In genomic region chr21:45596704-45597318, GRCh38 we compare ENCODE assay signal across 8 cellular contexts. TPM values are rescaled to one million over a fixed set of nuclear protein-coding genes. Genes with fewer than 3 reads are reported as not detected.
DNase-seq lines count a peak whose midpoint lies in the region; ATAC-seq and TF ChIP-seq lines count a peak whose summit lies in the region.

No MANE protein-coding gene starts in this region.

- H3K4me3 Mint-ChIP-seq in T-helper 17 cell: no peak overlapping the region

- H3K27ac ChIP-seq in KMS-11 (no peak overlapping the region), adrenal gland (no peak overlapping the region)

- ATAC-seq in T-helper 17 cell (peak; percentile 65), GM21526 (IDR thresholded peaks at IDR 0.05; ENCODE audit: low FRiP score, unreplicated experiment) (no peak)

- H3K9ac ChIP-seq in KMS-11: no peak overlapping the region

- DNase-seq in ELF-1 (ENCODE audit: low read depth, low spot score): peak; percentile 73
- peak; percentile 70 to 87 (median 75) for DNase-seq in T-helper 17 cell
- peak; percentile 68 to 90 (median 80) for DNase-seq in adrenal gland
- peak in 27 of 51 donors; percentile 1 to 64 (median 30) for DNase-seq in hypothalamus (lab: John Stamatoyannopoulos, UW)
- peak; percentile 59 to 81 for DNase-seq in stimulated activated CD4-positive, alpha-beta T cell treated with anti-CD3 and anti-CD28 coated beads, Interleukin-12 subunit alpha, Interleukin-12 subunit beta, amount 100 ng/mL, for 24 hours (ENCODE audit: low read depth in 2 of 2)
- no peak for DNase-seq in GF-D8 (lab: John Stamatoyannopoulos, UW)

- no peaks in the 10 kb centered on the region for H4K20me1 ChIP-seq in KMS-11 (ENCODE audit: insufficient read depth)

- WGBS in adrenal gland, 4 donors: 23 to 41% (median 30%) methylated on average over 12 to 16 of the region's 16 CpGs

- H3K4me3 ChIP-seq in KMS-11 (IDR thresholded peaks at IDR 0.05; ENCODE audit: insufficient read depth, low read depth, low read length) (no peak overlapping the region), adrenal gland (no peak overlapping the region)

- H3K4me1 Mint-ChIP-seq in T-helper 17 cell: peaks cover 26% of the 10 kb centered on the region

- H3K4me1 ChIP-seq in KMS-11 (ENCODE audit: low read depth, poor library complexity, severe bottlenecking): peaks cover 11% of the 10 kb centered on the region
- no peaks in the 10 kb centered on the region for H3K4me1 ChIP-seq in adrenal gland (replicated peaks in 1 of 2)

- H3K27me3 Mint-ChIP-seq in T-helper 17 cell: no peaks in the 10 kb centered on the region

- TF ChIP-seq CTCF in KMS-11 (conservative IDR thresholded peaks at IDR 0.05; ENCODE audit: low read depth, low read length): peak; percentile 87
- peak; percentile 76 to 93 (median 86) for TF ChIP-seq CTCF in adrenal gland (IDR thresholded peaks at IDR 0.05)

- no peaks in the 10 kb centered on the region for H3K79me2 ChIP-seq in KMS-11 (ENCODE audit: insufficient read depth, low read depth)

- H2AFZ ChIP-seq in KMS-11 (ENCODE audit: low read depth): peak overlapping the region; percentile 40; the same call in 1 of the 2 replicates

- TF ChIP-seq POLR2A in adrenal gland (IDR thresholded peaks at IDR 0.05): no peak

- H3K27ac Mint-ChIP-seq in T-helper 17 cell: no peak overlapping the region

- peaks cover 25% of the 10 kb centered on the region for H3K27me3 ChIP-seq in KMS-11 (ENCODE audit: insufficient read depth, low read depth)
- no peaks in the 10 kb centered on the region for H3K27me3 ChIP-seq in adrenal gland

- H3K36me3 ChIP-seq in KMS-11 (ENCODE audit: insufficient read depth) (no peaks in the 10 kb centered on the region), adrenal gland (replicated peaks in 1 of 2) (no peaks in the 10 kb centered on the region)

- H3K9me3 ChIP-seq in T-helper 17 cell (ENCODE audit: control insufficient read depth, low read length, poor library complexity, severe bottlenecking) (no peaks in the 10 kb centered on the region), adrenal gland (replicated peaks in 1 of 3) (no peaks in the 10 kb centered on the region)

- intact Hi-C loops in adrenal gland (cut with DNase I): loop anchor here (5.0 to 10.0 kb wide), 3 partner anchors 40 to 225 kb away; no protein-coding TSS in a partner anchor

- H3K4me2 ChIP-seq in KMS-11: no peak overlapping the region

- H3K36me3 Mint-ChIP-seq in T-helper 17 cell (ENCODE audit: low read depth): no peaks in the 10 kb centered on the region

RNA-seq across cellular contexts. Expression of gene PCBP3, which starts 46.7 kb away (rescaled TPM):
- total RNA-seq in T-helper 17 cell (1 to 10 TPM in 1 of 2 donors, under 1 TPM in 1; 0.91 to 4.2 TPM), adrenal gland (10 to 100 TPM in 3 of 8 donors, 1 to 10 TPM in 5; 1.7 to 12.0 (median 7.4) TPM)
- 10 to 100 TPM in 1 of 3 donors, 1 to 10 TPM in 2; 3.3 to 15.8 (median 4.2) TPM for polyA plus RNA-seq in adrenal gland

RNA-seq across cellular contexts. Expression of gene SLC19A1, which starts 54.6 kb away (rescaled TPM):
- total RNA-seq in T-helper 17 cell: 10 to 100 TPM; 10.8 to 13.7 TPM
- 10 to 100 TPM; 13.1 to 21.2 (median 18.9) TPM for total RNA-seq in adrenal gland
- 10 to 100 TPM in 2 of 3 donors, 1 to 10 TPM in 1; 1.7 to 15.2 (median 14.2) TPM for polyA plus RNA-seq in adrenal gland
